Comparison of ENCODE assay signal across 12 cellular contexts in genomic region chr10:132884691-132885271, GRCh38. TPM values are rescaled to one million over a fixed set of nuclear protein-coding genes. Genes with fewer than 3 reads are reported as not detected.
"Had no signal": no experiment of that assay in that cellular context is flagged by ENCODE, and none has a peak within 500 bp of the region (broad histone marks: within the 10 kb centered on the region; RNA-seq: fewer than 3 reads in every experiment).

No MANE protein-coding gene starts in this region.

- H3K27me3 ChIP-seq: ascending aorta had no signal

- H3K4me3 ChIP-seq: ascending aorta, heart right ventricle, transverse colon had no signal

- H3K9me3 ChIP-seq: ascending aorta, heart right ventricle, transverse colon had no signal

- DNase-seq: activated CD4-positive, alpha-beta T cell treated with anti-CD3 and anti-CD28 coated beads, Interleukin-2, amount 50 U/mL, for 4 hours; activated gamma-delta T cell treated with Interleukin-2 at 50 U/mL for 16 hours; activated T-cell treated with anti-CD3 and anti-CD28 coated beads, Interleukin-2, amount 50 U/mL, for 4 hours; foreskin keratinocyte; midbrain; nucleus accumbens; SIG-M5; small intestine; T-helper 2 cell; transverse colon had no signal

- ATAC-seq: activated T-cell treated with anti-CD3 and anti-CD28 coated beads, Interleukin-2, amount 50 U/mL, for 4 hours; foreskin keratinocyte had no signal

- H3K4me1 ChIP-seq: ascending aorta, foreskin keratinocyte, heart right ventricle, transverse colon had no signal

- H3K36me3 ChIP-seq: ascending aorta, heart right ventricle, transverse colon had no signal

- H3K27ac ChIP-seq: ascending aorta, foreskin keratinocyte, heart right ventricle, transverse colon had no signal

RNA-seq across cellular contexts. Expression of gene CFAP46, which starts 57.6 kb away (rescaled TPM):
- total RNA-seq: ascending aorta, transverse colon had no signal
